In genomic region chrX:13398073-13398823, GRCh38 we compare ENCODE assay signal across 7 cellular contexts.
DNase-seq lines count a peak whose midpoint lies in the region; ATAC-seq lines count a peak whose summit lies in the region.

No MANE protein-coding gene starts in this region.

- H3K27ac ChIP-seq in right cardiac atrium (ENCODE audit: low read length), result no peak overlapping the region

- 45% methylated on average over 4 of the region's 4 CpGs for WGBS in right cardiac atrium

- DNase-seq in HK-2 (ENCODE audit: unreplicated experiment) (peak; percentile 87), right cardiac atrium (peak in 2 of 3 donors; percentile 51 to 73), NCI-H82 treated with DMSO at 0.1 percent for 48 hours (lab: John Stamatoyannopoulos, UW; ENCODE audit: unreplicated experiment) (no peak), NCI-H1694 treated with DMSO at 0.1 percent for 48 hours (lab: John Stamatoyannopoulos, UW) (no peak), nucleus accumbens (lab: John Stamatoyannopoulos, UW) (no peak)
- DNase-seq in activated T-cell treated with anti-CD3 and anti-CD28 coated beads, Interleukin-2, amount 50 U/mL, for 48 hours, result peak; percentile 31 to 35
- DNase-seq in stimulated activated CD8-positive, alpha-beta memory T cell treated with anti-CD3 and anti-CD28 coated beads, Interleukin-4, amount 100 ng/mL, for 48 hours, result peak; percentile 37

- H3K27me3 ChIP-seq in right cardiac atrium (ENCODE audit: control insufficient read depth, insufficient read depth), result no peaks in the 10 kb centered on the region

- H3K4me3 ChIP-seq in right cardiac atrium (ENCODE audit: low read length), result no peak overlapping the region

- intact Hi-C loops in right cardiac atrium (cut with DNase I), result no loop called here

- peak; percentile 70 to 93 for ATAC-seq in right cardiac atrium

- H3K9me3 ChIP-seq in right cardiac atrium (ENCODE audit: control insufficient read depth, low read length), result no peaks in the 10 kb centered on the region

- no peaks in the 10 kb centered on the region for H3K4me1 ChIP-seq in right cardiac atrium (ENCODE audit: control insufficient read depth, insufficient read depth, low read length)

Comparison
In these comparisons a context has a peak if more than half of its experiments do, and no peak if none do; other contexts are left out.
1. DNase-seq: peak in HK-2 (single experiment), activated T-cell treated with anti-CD3 and anti-CD28 coated beads, Interleukin-2, amount 50 U/mL, for 48 hours (2 of 2), right cardiac atrium (2 of 3) and stimulated activated CD8-positive, alpha-beta memory T cell treated with anti-CD3 and anti-CD28 coated beads, Interleukin-4, amount 100 ng/mL, for 48 hours (single experiment); none in NCI-H82 treated with DMSO at 0.1 percent for 48 hours (single experiment), NCI-H1694 treated with DMSO at 0.1 percent for 48 hours (single experiment) and nucleus accumbens (0 of 56).